In the genomic region with DNA sequence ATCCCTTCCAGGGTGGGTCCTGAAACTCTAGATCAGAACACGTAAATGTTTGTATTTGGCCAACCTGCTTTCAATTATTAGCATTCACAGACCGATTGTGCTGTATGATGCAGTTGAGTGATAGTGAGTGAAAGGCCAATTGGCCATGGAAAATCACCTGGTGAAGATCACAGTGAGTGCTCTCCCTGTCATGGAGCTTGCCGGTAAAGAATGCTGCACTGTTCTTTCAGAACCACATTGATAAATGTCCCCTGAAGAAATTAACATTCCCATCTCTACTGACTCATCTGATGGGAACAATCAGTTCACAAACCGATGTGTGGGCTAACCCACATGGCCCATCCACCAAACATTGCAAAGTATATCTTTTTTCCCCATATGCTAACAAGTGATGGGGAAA, we compare ENCODE assay signal across 14 cellular contexts.
"Had no signal": no experiment of that assay in that cellular context is flagged by ENCODE, and none has a peak within 500 bp of the region (broad histone marks: within the 10 kb centered on the region; RNA-seq: fewer than 3 reads in every experiment).

No MANE protein-coding gene starts in this region.

- DNase-seq: activated CD4-positive, alpha-beta memory T cell treated with anti-CD3 and anti-CD28 coated beads for 36 hours; activated gamma-delta T cell treated with Interleukin-2 at 50 U/mL for 16 hours; activated naive CD8-positive, alpha-beta T cell treated with anti-CD3 and anti-CD28 coated beads for 36 hours; activated T-cell treated with anti-CD3 and anti-CD28 coated beads, Interleukin-2, amount 50 U/mL, for 4 hours; anterior cingulate cortex; esophagus squamous epithelium; left ventricle myocardium inferior; mesenchymal stem cell; ovary; small intestine; tibial artery had no signal

- H3K36me3 Mint-ChIP-seq: activated CD4-positive, alpha-beta memory T cell treated with anti-CD3 and anti-CD28 coated beads for 36 hours had no signal

- H3K27ac ChIP-seq: foreskin keratinocyte, left ventricle myocardium inferior, ovary, tibial artery had no signal

- H3K27me3 Mint-ChIP-seq: activated CD4-positive, alpha-beta memory T cell treated with anti-CD3 and anti-CD28 coated beads for 36 hours; activated naive CD8-positive, alpha-beta T cell treated with anti-CD3 and anti-CD28 coated beads for 36 hours had no signal

- H3K4me1 ChIP-seq: foreskin keratinocyte, left ventricle myocardium inferior had no signal

- H3K4me3 Mint-ChIP-seq: activated CD4-positive, alpha-beta memory T cell treated with anti-CD3 and anti-CD28 coated beads for 36 hours; activated naive CD8-positive, alpha-beta T cell treated with anti-CD3 and anti-CD28 coated beads for 36 hours; activated T-cell treated with anti-CD3 and anti-CD28 coated beads, Interleukin-2, amount 50 U/mL, for 4 hours had no signal

- ATAC-seq: activated T-cell treated with anti-CD3 and anti-CD28 coated beads, Interleukin-2, amount 50 U/mL, for 4 hours had no signal

- H3K27ac Mint-ChIP-seq: activated CD4-positive, alpha-beta memory T cell treated with anti-CD3 and anti-CD28 coated beads for 36 hours; activated naive CD8-positive, alpha-beta T cell treated with anti-CD3 and anti-CD28 coated beads for 36 hours had no signal

- H3K36me3 ChIP-seq: esophagus squamous epithelium, left ventricle myocardium inferior, ovary, tibial artery had no signal

- H3K9me3 Mint-ChIP-seq: activated T-cell treated with anti-CD3 and anti-CD28 coated beads, Interleukin-2, amount 50 U/mL, for 4 hours had no signal

- H3K9me3 ChIP-seq: esophagus squamous epithelium, left ventricle myocardium inferior, ovary, tibial artery had no signal

- FAIRE-seq: bronchial epithelial cell, keratinocyte, small intestine had no signal

- H3K4me3 ChIP-seq: esophagus squamous epithelium, left ventricle myocardium inferior, ovary, tibial artery had no signal

- H3K27me3 ChIP-seq: esophagus squamous epithelium, foreskin keratinocyte, ovary, tibial artery had no signal
